10 cellular contexts compared by ENCODE assay signal in genomic region chr12:114667669-114668150, GRCh38. TPM values are rescaled to one million over a fixed set of nuclear protein-coding genes. Genes with fewer than 3 reads are reported as not detected.
A peak's percentile ranks its signal among the peaks of the same experiment; 100 is the strongest.
DNase-seq lines count a peak whose midpoint lies in the region; ATAC-seq and TF ChIP-seq lines count a peak whose summit lies in the region.
"Had no signal": no experiment of that assay in that cellular context is flagged by ENCODE, and none has a peak within 500 bp of the region (broad histone marks: within the 10 kb centered on the region; RNA-seq: fewer than 3 reads in every experiment).

No MANE protein-coding gene starts in this region.

- H3K27ac ChIP-seq in H9 (ENCODE audit: insufficient read length, low read depth, low read length) (no peak overlapping the region), smooth muscle cell (ENCODE audit: low read depth) (peak overlapping the region; percentile 99)
- H3K27ac ChIP-seq: neutrophil had no signal

- no peaks in the 10 kb centered on the region for H3K36me3 Mint-ChIP-seq in H9 (ENCODE audit: insufficient read depth in 1 of 3, low read depth in 3 of 3)
- no peaks in the 10 kb centered on the region for H3K36me3 Mint-ChIP-seq in activated B cell treated with CpG ODN at 0.5 μM for 24 hours (ENCODE audit: low read depth)

- peaks cover 40% of the 10 kb centered on the region for H3F3A ChIP-seq in smooth muscle cell (ENCODE audit: low read depth)

- no peak overlapping the region for H4K91ac ChIP-seq in H9 (ENCODE audit: insufficient read length, low read depth, low read length)

- no peak overlapping the region for H3K18ac ChIP-seq in H9 (ENCODE audit: insufficient read length, low read depth, low read length)

- H3K9me3 ChIP-seq in H9 (ENCODE audit: control insufficient read depth, low read depth, low read length) (no peaks in the 10 kb centered on the region), iPS-18c (ENCODE audit: control insufficient read depth, insufficient read depth, low read length) (no peaks in the 10 kb centered on the region), smooth muscle cell (replicated peaks; ENCODE audit: low read depth) (no peaks in the 10 kb centered on the region)
- H3K9me3 ChIP-seq: neutrophil had no signal

- POLR2A ChIA-PET in activated B cell treated with CpG ODN at 0.5 μM for 24 hours (lab: Charles Lee), result no interaction called here

- CTCF ChIA-PET in activated B cell treated with CpG ODN at 0.5 μM for 24 hours (lab: Charles Lee), result no interaction called here

- H4K20me1 ChIP-seq in H9 (ENCODE audit: control insufficient read depth, insufficient read depth, insufficient read length), result no peaks in the 10 kb centered on the region
- peaks cover 13% of the 10 kb centered on the region for H4K20me1 ChIP-seq in smooth muscle cell (ENCODE audit: low read depth)

- H3K4me1 Mint-ChIP-seq in H9 (peaks cover 32 to 70% of the 10 kb centered on the region in 2 experiments), activated B cell treated with CpG ODN at 0.5 μM for 24 hours (no peaks in the 10 kb centered on the region)

- H2BK120ac ChIP-seq in H9 (ENCODE audit: low read depth, low read length, poor library complexity, severe bottlenecking), result no peak overlapping the region

- no peak for DNase-seq in H9
- no peak for DNase-seq in activated B cell treated with CpG ODN at 0.5 μM for 24 hours
- no peak for DNase-seq in smooth muscle cell (lab: John Stamatoyannopoulos, UW; ENCODE audit: unreplicated experiment)
- DNase-seq in NCI-H2029 (lab: John Stamatoyannopoulos, UW), result no peak
- DNase-seq in NCI-H1436 (lab: John Stamatoyannopoulos, UW), result no peak
- no peak for DNase-seq in GOT3 (lab: John Stamatoyannopoulos, UW)
- DNase-seq: DMS79 treated with DMSO at 0.1 percent for 48 hours had no signal

- no peaks in the 10 kb centered on the region for H3K79me2 ChIP-seq in H9 (ENCODE audit: insufficient read depth, low read length)
- H3K79me2 ChIP-seq in smooth muscle cell (ENCODE audit: low read depth), result peaks cover 64% of the 10 kb centered on the region

- H2BK15ac ChIP-seq in H9 (ENCODE audit: low read depth, low read length), result no peak overlapping the region

- WGBS in H9 (ENCODE audit: extremely low coverage, insufficient read length, low lambda C conversion rate), result no CpG with 5 or more reads among the region's 16 CpGs
- 5% methylated on average over 16 of the region's 16 CpGs for WGBS in smooth muscle cell (ENCODE audit: low lambda C conversion rate)

- peaks cover 22% of the 10 kb centered on the region for H3K23me2 ChIP-seq in H9 (ENCODE audit: insufficient read length, low read depth, low read length, poor library complexity, severe bottlenecking)

- ATAC-seq in activated B cell treated with CpG ODN at 0.5 μM for 24 hours (ENCODE audit: low read depth) (no peak), HG02885 (IDR thresholded peaks at IDR 0.05; ENCODE audit: poor library complexity, unreplicated experiment) (no peak)

- no peaks in the 10 kb centered on the region for H3K79me1 ChIP-seq in H9 (ENCODE audit: insufficient read depth, low read depth, low read length, poor library complexity, severe bottlenecking)

- no peak overlapping the region for H3K14ac ChIP-seq in H9 (ENCODE audit: insufficient read depth, low read length)

- H2AK5ac ChIP-seq in H9 (ENCODE audit: insufficient read length, low read length), result no peak overlapping the region

- H3K9ac ChIP-seq in H9 (ENCODE audit: extremely low read depth, insufficient read length, low read length) (no peak overlapping the region), smooth muscle cell (ENCODE audit: low read depth) (peak overlapping the region; percentile 70)

- H2AFZ ChIP-seq in H9 (ENCODE audit: low read length), result no peak overlapping the region
- H2AFZ ChIP-seq in smooth muscle cell (ENCODE audit: low read depth), result peak overlapping the region; percentile 49

- no peaks in the 10 kb centered on the region for H3K36me3 ChIP-seq in smooth muscle cell (ENCODE audit: low read depth)
- H3K36me3 ChIP-seq: neutrophil had no signal

- no peak overlapping the region for H4K8ac ChIP-seq in H9 (replicated peaks; ENCODE audit: insufficient read length, low read depth, low read length)

- H3K56ac ChIP-seq in H9 (ENCODE audit: insufficient read length, low read depth, low read length), result no peak overlapping the region

- H3K4me3 ChIP-seq in iPS-18c (ENCODE audit: insufficient read depth, low read depth, low read length), result peak overlapping the region; percentile 40; the same call in 1 of the 2 replicates
- H3K4me3 ChIP-seq in smooth muscle cell, result peak overlapping the region; percentile 62

- H3K4me1 ChIP-seq in H9 (ENCODE audit: insufficient read depth, low read length) (peaks cover 6% of the 10 kb centered on the region; the same call in 1 of the 2 replicates), smooth muscle cell (ENCODE audit: low read depth) (peaks cover 64% of the 10 kb centered on the region)

- H3K4me2 ChIP-seq in H9 (ENCODE audit: insufficient read depth, insufficient read length, low read length) (peak overlapping the region; percentile 56), smooth muscle cell (peak overlapping the region; percentile 89)

- no peak overlapping the region for H2BK12ac ChIP-seq in H9 (ENCODE audit: insufficient read length, low read depth, low read length)

- no peak for TF ChIP-seq CTCF in H9 (conservative IDR thresholded peaks at IDR 0.05)
- no peak for TF ChIP-seq CTCF in activated B cell treated with CpG ODN at 0.5 μM for 24 hours (IDR thresholded peaks at IDR 0.05)
- TF ChIP-seq CTCF in smooth muscle cell (IDR thresholded peaks at IDR 0.05; ENCODE audit: borderline replicate concordance, insufficient read depth, poor library complexity, severe bottlenecking), result no peak

- no peak overlapping the region for H3K23ac ChIP-seq in H9 (ENCODE audit: insufficient read length, low read depth, low read length)

- no peak overlapping the region for H3K27ac Mint-ChIP-seq in H9
- H3K27ac Mint-ChIP-seq in activated B cell treated with CpG ODN at 0.5 μM for 24 hours, result no peak overlapping the region

- no peak overlapping the region for H3K4ac ChIP-seq in H9 (ENCODE audit: low read depth, low read length)

- H3K4me3 Mint-ChIP-seq in H9, result peak overlapping the region; percentile 53 to 79
- peak overlapping the region; percentile 28 for H3K4me3 Mint-ChIP-seq in activated B cell treated with CpG ODN at 0.5 μM for 24 hours

- no peak overlapping the region for H4K5ac ChIP-seq in H9 (ENCODE audit: insufficient read length, low read depth, low read length)

- H3K27me3 ChIP-seq in H9 (ENCODE audit: insufficient read depth, low read length) (peaks cover 85% of the 10 kb centered on the region), smooth muscle cell (ENCODE audit: low read depth) (no peaks in the 10 kb centered on the region)

- no peak overlapping the region for H2BK20ac ChIP-seq in H9 (ENCODE audit: low read depth, low read length, poor library complexity, severe bottlenecking)

- H3K9me3 Mint-ChIP-seq in H9, result peaks cover 0 to 2% of the 10 kb centered on the region in 2 experiments; a peak in 2 of 5 replicates
- no peaks in the 10 kb centered on the region for H3K9me3 Mint-ChIP-seq in activated B cell treated with CpG ODN at 0.5 μM for 24 hours

- no peak overlapping the region for H3T11ph ChIP-seq in H9 (ENCODE audit: low read length)

- H2BK5ac ChIP-seq in H9 (ENCODE audit: insufficient read length, low read length), result no peak overlapping the region

- H3K27me3 Mint-ChIP-seq in H9 (ENCODE audit: low read depth) (peaks cover 100% of the 10 kb centered on the region), activated B cell treated with CpG ODN at 0.5 μM for 24 hours (peaks cover 67% of the 10 kb centered on the region)

- intact Hi-C loops in activated B cell treated with CpG ODN at 0.5 μM for 24 hours (cut with micrococcal nuclease), result loop anchor here (10.0 kb wide), 1 partner anchor 967 kb away; no protein-coding TSS in a partner anchor

RNA-seq across cellular contexts. Expression of gene TBX3, which starts 16.3 kb away (rescaled TPM):
- total RNA-seq in H9 (2021) (0.04 and 0.07 TPM in 2 replicates), activated B cell treated with CpG ODN at 0.5 μM for 24 hours (not detected in 2 replicates), smooth muscle cell (100 and 104 TPM in 2 replicates)
- polyA plus RNA-seq in smooth muscle cell, result 100 and 110 TPM in 2 replicates

Comparison
In these comparisons a context has a peak if more than half of its experiments do, and no peak if none do; other contexts are left out.
1. RNA of gene TBX3, which starts 16.3 kb away (total RNA-seq): 100 to 104 TPM in smooth muscle cell; 0.04 to 0.07 TPM in H9 and not detected in activated B cell treated with CpG ODN at 0.5 μM for 24 hours; every median in the first group is over 10 times any median in the second.